Comparison of ENCODE assay signal across 8 cellular contexts in genomic region chr2:54556659-54557121, GRCh38.
DNase-seq lines count a peak whose midpoint lies in the region; ATAC-seq and TF ChIP-seq lines count a peak whose summit lies in the region.

No MANE protein-coding gene starts in this region.

- in situ Hi-C loops in astrocyte of the cerebellum (cut with HindIII; ENCODE audit: low sequenced_read_pairs), result no loop called here

- no peak overlapping the region for H3K27ac Mint-ChIP-seq in activated CD8-positive, alpha-beta memory T cell treated with anti-CD3 and anti-CD28 coated beads, Interleukin-2, amount 10 ng/mL, durations not matched to agents 7 days and 5 days

- no peak overlapping the region for H3K4me3 ChIP-seq in cardiac muscle cell
- no peak overlapping the region for H3K4me3 ChIP-seq in astrocyte of the cerebellum (ENCODE audit: low read depth, low read length)
- H3K4me3 ChIP-seq in right lobe of liver, result no peak overlapping the region
- H3K4me3 ChIP-seq in upper lobe of right lung, result no peak overlapping the region

- TF ChIP-seq POLR2A in right lobe of liver (IDR thresholded peaks at IDR 0.05), result no peak

- H3K27me3 ChIP-seq in cardiac muscle cell (no peaks in the 10 kb centered on the region), right lobe of liver (no peaks in the 10 kb centered on the region), upper lobe of right lung (no peaks in the 10 kb centered on the region)

- H3K36me3 ChIP-seq in cardiac muscle cell (no peaks in the 10 kb centered on the region), right lobe of liver (no peaks in the 10 kb centered on the region), upper lobe of right lung (no peaks in the 10 kb centered on the region)

- H3K9me3 ChIP-seq in cardiac muscle cell (ENCODE audit: low read depth) (no peaks in the 10 kb centered on the region), right lobe of liver (no peaks in the 10 kb centered on the region), upper lobe of right lung (no peaks in the 10 kb centered on the region)

- TF ChIP-seq CTCF in cardiac muscle cell (IDR thresholded peaks at IDR 0.05; ENCODE audit: low read depth, low read length) (no peak), astrocyte of the cerebellum (IDR thresholded peaks at IDR 0.05; ENCODE audit: low read depth, low read length, missing control alignments) (no peak), right lobe of liver (IDR thresholded peaks at IDR 0.05) (no peak), upper lobe of right lung (IDR thresholded peaks at IDR 0.05) (no peak)

- CTCF ChIA-PET in activated CD8-positive, alpha-beta memory T cell treated with anti-CD3 and anti-CD28 coated beads, Interleukin-2, amount 10 ng/mL, durations not matched to agents 7 days and 5 days (lab: Charles Lee), result interaction anchor here (5.5 kb wide), 1 partner anchor 33 kb away, joined by 36 read pairs; no protein-coding TSS in a partner anchor

- H3K4me1 ChIP-seq in cardiac muscle cell (ENCODE audit: low read depth), result peaks cover 43% of the 10 kb centered on the region
- H3K4me1 ChIP-seq in right lobe of liver, result peaks cover 0 to 37% (median 18%) of the 10 kb centered on the region in 4 donors
- H3K4me1 ChIP-seq in upper lobe of right lung, result peaks cover 66% of the 10 kb centered on the region

- intact Hi-C loops in Right ventricle myocardium inferior (cut with DNase I) (loop anchor here (5.0 kb wide), 1 partner anchor 51 kb away; no protein-coding TSS in a partner anchor), right lobe of liver (cut with DNase I) (no loop called here), upper lobe of right lung (cut with DNase I) (no loop called here)

- H3K27me3 Mint-ChIP-seq in activated CD8-positive, alpha-beta memory T cell treated with anti-CD3 and anti-CD28 coated beads, Interleukin-2, amount 10 ng/mL, durations not matched to agents 7 days and 5 days, result no peaks in the 10 kb centered on the region

- peak; percentile 61 to 74 for DNase-seq in cardiac muscle cell (ENCODE audit: low read depth in 1 of 2, low spot score in 1 of 2)
- DNase-seq in Right ventricle myocardium inferior (ENCODE audit: missing footprints), result no peak
- DNase-seq in astrocyte of the cerebellum (ENCODE audit: low read depth), result peak; percentile 88
- DNase-seq in right lobe of liver, result no peak
- DNase-seq in upper lobe of right lung, result no peak
- no peak for DNase-seq in activated CD8-positive, alpha-beta memory T cell treated with anti-CD3 and anti-CD28 coated beads, Interleukin-2, amount 10 ng/mL, durations not matched to agents 7 days and 5 days
- no peak for DNase-seq in DMS114 treated with DMSO at 0.1 percent for 48 hours (lab: John Stamatoyannopoulos, UW; ENCODE audit: unreplicated experiment)
- DNase-seq in left lobe of liver (ENCODE audit: low spot score), result no peak

- no peak overlapping the region for H3K4me3 Mint-ChIP-seq in activated CD8-positive, alpha-beta memory T cell treated with anti-CD3 and anti-CD28 coated beads, Interleukin-2, amount 10 ng/mL, durations not matched to agents 7 days and 5 days

- no peaks in the 10 kb centered on the region for H3K9me3 Mint-ChIP-seq in activated CD8-positive, alpha-beta memory T cell treated with anti-CD3 and anti-CD28 coated beads, Interleukin-2, amount 10 ng/mL, durations not matched to agents 7 days and 5 days (ENCODE audit: low read depth)

- H3K27ac ChIP-seq in cardiac muscle cell (peak overlapping the region; percentile 91), right lobe of liver (peak overlapping the region; percentile 94 to 99 (median 95)), upper lobe of right lung (peak overlapping the region; percentile 88)

- 77% methylated on average over 1 of the region's 1 CpG for WGBS in right lobe of liver (ENCODE audit: insufficient coverage, low coverage, low lambda C conversion rate, missing lambda C conversion rate)

- H3K4me1 Mint-ChIP-seq in activated CD8-positive, alpha-beta memory T cell treated with anti-CD3 and anti-CD28 coated beads, Interleukin-2, amount 10 ng/mL, durations not matched to agents 7 days and 5 days, result peaks cover 33% of the 10 kb centered on the region

- peaks cover 7% of the 10 kb centered on the region for H3K36me3 Mint-ChIP-seq in activated CD8-positive, alpha-beta memory T cell treated with anti-CD3 and anti-CD28 coated beads, Interleukin-2, amount 10 ng/mL, durations not matched to agents 7 days and 5 days

- ATAC-seq in Right ventricle myocardium inferior, result no peak
- ATAC-seq in right lobe of liver, result no peak
- peak; percentile 2 for ATAC-seq in upper lobe of right lung
- no peak for ATAC-seq in activated CD8-positive, alpha-beta memory T cell treated with anti-CD3 and anti-CD28 coated beads, Interleukin-2, amount 10 ng/mL, durations not matched to agents 7 days and 5 days
- ATAC-seq in left lobe of liver, result no peak

Comparison
In these comparisons a context has a peak if more than half of its experiments do, and no peak if none do; other contexts are left out.
1. DNase-seq: peak in cardiac muscle cell (2 of 2) and astrocyte of the cerebellum (single experiment); none in Right ventricle myocardium inferior (single experiment), right lobe of liver (0 of 3), upper lobe of right lung (single experiment), activated CD8-positive, alpha-beta memory T cell treated with anti-CD3 and anti-CD28 coated beads, Interleukin-2, amount 10 ng/mL, durations not matched to agents 7 days and 5 days (single experiment), DMS114 treated with DMSO at 0.1 percent for 48 hours (single experiment) and left lobe of liver (single experiment).
2. Peak in every context shown above with its lines, with median percentiles within 50 percentile points of each other: H3K27ac ChIP-seq.